In the genomic region with DNA sequence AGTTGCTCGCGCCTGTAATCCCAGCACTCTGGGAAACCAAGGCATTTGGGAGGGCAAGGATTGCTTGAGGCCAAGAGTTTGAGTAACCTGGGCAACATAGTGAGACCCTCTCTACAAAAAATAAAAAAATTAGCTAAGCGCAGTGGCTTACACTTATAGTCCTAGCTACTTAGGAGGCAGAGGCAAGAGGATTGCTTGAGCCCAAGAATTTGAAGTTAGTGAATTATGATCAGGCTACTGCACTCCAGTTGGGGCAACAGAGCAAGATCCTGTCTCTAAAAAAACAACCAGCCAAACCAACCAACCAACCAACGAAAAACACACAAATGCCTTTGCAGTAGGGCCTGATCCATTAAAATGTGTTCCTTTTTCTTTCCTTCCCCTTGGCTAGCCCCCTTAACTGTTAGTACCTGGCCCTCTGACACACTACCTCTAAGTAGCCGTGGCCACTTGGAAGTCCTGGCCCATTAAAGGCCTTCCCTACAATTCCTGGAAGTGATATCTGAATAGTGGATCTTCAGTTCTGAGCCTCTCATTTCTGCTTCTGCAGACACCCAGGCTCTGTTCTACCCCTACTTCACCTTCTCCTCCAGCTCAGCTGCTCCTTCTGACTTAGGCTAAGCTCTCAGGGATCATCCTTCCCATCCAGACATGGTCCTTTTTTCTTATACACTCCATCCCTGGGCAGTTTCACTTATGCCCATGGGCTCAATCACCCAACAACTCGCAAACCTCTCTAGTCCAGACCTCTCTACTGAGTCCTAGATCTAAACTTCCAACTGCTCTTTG, we compare ENCODE assay signal across 15 cellular contexts. TPM values are rescaled to one million over a fixed set of nuclear protein-coding genes. Genes with fewer than 3 reads are reported as not detected.
"Had no signal": no experiment of that assay in that cellular context is flagged by ENCODE, and none has a peak within 500 bp of the region (broad histone marks: within the 10 kb centered on the region; RNA-seq: fewer than 3 reads in every experiment).

No MANE protein-coding gene starts in this region.

- H3K27ac Mint-ChIP-seq: activated naive CD4-positive, alpha-beta T cell treated with anti-CD3 and anti-CD28 coated beads, Interleukin-2, amount 50 U/mL, for 72 hours; activated T-helper 17 cell treated with anti-CD3 and anti-CD28 coated beads, Interleukin-2, amount 50 U/mL, for 72 hours; T-helper 1 cell treated with Interleukin-12 subunit alpha and Interleukin-12 subunit beta and Interleukin-4 antibody, amounts not matched to agents 30 μg/mL and 1 μg/mL, for 36 hours had no signal

- FAIRE-seq: small intestine had no signal

- H3K36me3 ChIP-seq: breast epithelium had no signal

- DNase-seq: activated CD4-positive, CD25-positive, alpha-beta regulatory T cell treated with anti-CD3 and anti-CD28 coated beads, Interleukin-2, amount 50 U/mL, for 72 hours; anterior cingulate cortex; hypothalamus; kidney glomerular epithelial cell; small intestine had no signal

- H3K27ac ChIP-seq: breast epithelium, esophagus muscularis mucosa, neutrophil, tibial nerve had no signal

- H3K27me3 Mint-ChIP-seq: activated T-helper 17 cell treated with anti-CD3 and anti-CD28 coated beads, Interleukin-2, amount 50 U/mL, for 72 hours had no signal

- H3K9me3 ChIP-seq: breast epithelium, esophagus muscularis mucosa, neutrophil, tibial nerve had no signal

- H3K4me3 ChIP-seq: breast epithelium, esophagus muscularis mucosa, tibial nerve had no signal

- H3K27me3 ChIP-seq: breast epithelium, esophagus muscularis mucosa, neutrophil, tibial nerve had no signal

- H3K9me3 Mint-ChIP-seq: activated naive CD4-positive, alpha-beta T cell treated with anti-CD3 and anti-CD28 coated beads, Interleukin-2, amount 50 U/mL, for 72 hours; activated T-helper 17 cell treated with anti-CD3 and anti-CD28 coated beads, Interleukin-2, amount 50 U/mL, for 72 hours; T-helper 1 cell treated with Interleukin-12 subunit alpha and Interleukin-12 subunit beta and Interleukin-4 antibody, amounts not matched to agents 30 μg/mL and 1 μg/mL, for 36 hours had no signal

- ATAC-seq: activated naive CD4-positive, alpha-beta T cell treated with anti-CD3 and anti-CD28 coated beads, Interleukin-2, amount 50 U/mL, for 72 hours; activated T-helper 17 cell treated with anti-CD3 and anti-CD28 coated beads, Interleukin-2, amount 50 U/mL, for 72 hours; SK-N-SH treated with all-trans-retinoic acid at 6 μM for 48 hours had no signal

- H3K4me1 ChIP-seq: breast epithelium had no signal

- H3K4me3 Mint-ChIP-seq: activated T-helper 17 cell treated with anti-CD3 and anti-CD28 coated beads, Interleukin-2, amount 50 U/mL, for 72 hours; T-helper 1 cell treated with Interleukin-12 subunit alpha and Interleukin-12 subunit beta and Interleukin-4 antibody, amounts not matched to agents 30 μg/mL and 1 μg/mL, for 36 hours had no signal

RNA-seq across cellular contexts. Expression of a gene that starts 28.9 kb away (rescaled TPM):
- total RNA-seq: dermis blood vessel endothelial cell, fibroblast of villous mesenchyme had no signal
